ENCODE assay signal across 1 cellular context in genomic region chr9:36911037-36911436, GRCh38.
TF ChIP-seq lines count a peak whose summit lies in the region.

No MANE protein-coding gene starts in this region.

TF ChIP-seq in GM12878, 131 proteins besides CTCF, POLR2A, EP300 and RAD21 (continued from another document):
- TF ChIP-seq NFYA (IDR thresholded peaks at IDR 0.05; ENCODE audit: borderline replicate concordance, low read depth, low read length) (no peak), CBFB (IDR thresholded peaks at IDR 0.05; ENCODE audit: low read depth) (no peak), RBBP5 (conservative IDR thresholded peaks at IDR 0.05) (no peak), EGR1 (IDR thresholded peaks at IDR 0.05; ENCODE audit: borderline replicate concordance in 1 of 2, low read depth in 2 of 2, low read length in 2 of 2) (no peak), SMAD5 (IDR thresholded peaks at IDR 0.05; ENCODE audit: low read depth) (no peak)
